ENCODE assay signal across 10 cellular contexts in genomic region chr21:41726970-41727783, GRCh38. TPM values are rescaled to one million over a fixed set of nuclear protein-coding genes. Genes with fewer than 3 reads are reported as not detected.
DNase-seq lines count a peak whose midpoint lies in the region; FAIRE-seq and TF ChIP-seq lines count a peak whose summit lies in the region.
"Had no signal": no experiment of that assay in that cellular context is flagged by ENCODE, and none has a peak within 500 bp of the region (broad histone marks: within the 10 kb centered on the region; RNA-seq: fewer than 3 reads in every experiment).

No MANE protein-coding gene starts in this region.

- FAIRE-seq in RCC 7860 (lab: Jason Lieb, UNC): peak; percentile 65

- DNase-seq in Daoy (ENCODE audit: low read depth) (peak; percentile 94), RCC 7860 (ENCODE audit: low spot score) (peak; percentile 89), fibroblast of the aortic adventitia (ENCODE audit: low read depth) (peak; percentile 63), prostate gland (ENCODE audit: low spot score) (peak; percentile 86), iPS-NIHi11 (ENCODE audit: low spot score) (no peak), NCI-H187 treated with DMSO at 0.1 percent for 48 hours (lab: John Stamatoyannopoulos, UW) (no peak), erythroblast (lab: John Stamatoyannopoulos, UW) (no peak), KG1 (lab: John Stamatoyannopoulos, UW) (no peak)
- DNase-seq: HCEC 1CT had no signal

- H3K9me3 ChIP-seq in prostate gland: no peaks in the 10 kb centered on the region

- peak overlapping the region; percentile 37 to 72 for H3K27ac ChIP-seq in prostate gland

- 51% methylated on average over 21 of the region's 24 CpGs for WGBS in prostate gland

- TF ChIP-seq POLR2A in prostate gland (IDR thresholded peaks at IDR 0.05): no peak
- no peak for TF ChIP-seq POLR2A in erythroblast (IDR thresholded peaks at IDR 0.05; ENCODE audit: low read length)

- no peaks in the 10 kb centered on the region for H3K27me3 ChIP-seq in prostate gland (replicated peaks; ENCODE audit: insufficient read depth)

- intact Hi-C loops in prostate gland (cut with DNase I): no loop called here

- peaks cover 15% of the 10 kb centered on the region for H3K4me1 ChIP-seq in prostate gland (replicated peaks)

- peak; percentile 4 for TF ChIP-seq CTCF in fibroblast of the aortic adventitia (IDR thresholded peaks at IDR 0.05; ENCODE audit: insufficient read depth, low read length)
- peak in 1 of 4 experiments; percentile 24 for TF ChIP-seq CTCF in prostate gland (IDR thresholded peaks at IDR 0.05)

- H3K4me3 ChIP-seq in fibroblast of the aortic adventitia (ENCODE audit: low read depth, low read length): no peak overlapping the region
- H3K4me3 ChIP-seq in prostate gland: no peak overlapping the region

- no peaks in the 10 kb centered on the region for H3K36me3 ChIP-seq in prostate gland

RNA-seq across cellular contexts. Expression of gene RIPK4, which starts 39.7 kb away (rescaled TPM):
- total RNA-seq in Daoy (2014; rRNA removed; shearing (Covaris generic)): 33.6 and 39.5 TPM in 2 replicates
- 0.45 TPM in 1 of 2 replicates, not detected in the other for total RNA-seq in fibroblast of the aortic adventitia (ENCODE audit: low replicate concordance)
- 10 to 100 TPM; 26.9 to 52.6 TPM for total RNA-seq in prostate gland
- total RNA-seq: mesenteric fat pad had no signal

Comparison
In these comparisons a context has a peak if more than half of its experiments do, and no peak if none do; other contexts are left out.
1. DNase-seq: peak in Daoy (single experiment), RCC 7860 (single experiment), fibroblast of the aortic adventitia (single experiment) and prostate gland (single experiment); none in iPS-NIHi11 (single experiment), NCI-H187 treated with DMSO at 0.1 percent for 48 hours (single experiment), erythroblast (0 of 2) and KG1 (single experiment).
2. RNA of gene RIPK4, which starts 39.7 kb away (total RNA-seq): 26.9 to 52.6 TPM in prostate gland and 33.6 to 39.5 TPM in Daoy; 0.45 TPM in fibroblast of the aortic adventitia; every median in the first group is over 10 times any median in the second.